ENCODE assay signal across 8 cellular contexts in the genomic region with DNA sequence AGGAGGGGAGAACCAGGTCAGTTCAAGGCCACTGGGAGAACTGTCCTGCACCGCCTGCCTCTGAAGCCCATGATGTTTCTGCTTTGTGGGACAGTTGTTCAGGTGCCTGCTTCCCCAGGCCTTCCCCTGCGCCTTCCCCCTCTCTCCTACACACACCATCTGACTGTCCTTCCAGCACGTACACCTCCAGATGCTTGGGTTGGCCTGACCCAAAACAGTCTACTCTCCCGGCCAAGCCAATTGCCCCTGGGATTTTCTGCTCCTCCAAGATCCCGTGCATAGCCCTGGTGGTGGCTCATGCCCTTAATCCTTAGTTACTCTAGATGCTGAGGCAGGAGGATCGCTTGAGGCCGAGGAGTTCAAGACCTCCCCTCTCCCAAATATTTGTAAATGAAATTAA. TPM values are rescaled to one million over a fixed set of nuclear protein-coding genes. Genes with fewer than 3 reads are reported as not detected.
DNase-seq lines count a peak whose midpoint lies in the region; ATAC-seq and TF ChIP-seq lines count a peak whose summit lies in the region.

No MANE protein-coding gene starts in this region.

- H3K36me3 Mint-ChIP-seq in Calu3 (ENCODE audit: insufficient read depth, unreplicated experiment): peaks cover 54% of the 10 kb centered on the region

- H2AFZ ChIP-seq in PC-3 (ENCODE audit: low read length) (peak overlapping the region; percentile 93), trophoblast cell (ENCODE audit: insufficient read depth, low read length, poor library complexity) (peak overlapping the region; percentile 17)

- BruUV-seq in Calu3 (replicated peaks; lab: Mats Ljungman, UMichigan) (no TSS peak), PC-3 (replicated peaks; lab: Mats Ljungman, UMichigan) (TSS peak; percentile 72)

- peak overlapping the region; percentile 6 for H3K4ac ChIP-seq in trophoblast cell (ENCODE audit: low read depth, low read length)

- no peak overlapping the region for H2BK5ac ChIP-seq in trophoblast cell (ENCODE audit: low read depth, low read length, poor library complexity)

- POLR2A ChIA-PET in PC-3 (lab: Charles Lee; ENCODE audit: unreplicated experiment): interaction anchor here (1.1 kb wide), 1 partner anchor 82 kb away, joined by 6 read pairs; no protein-coding TSS in a partner anchor

- H3K14ac ChIP-seq in trophoblast cell (ENCODE audit: low read length): no peak overlapping the region

- H3K27ac ChIP-seq in PC-3 (ENCODE audit: low read length) (peak overlapping the region; percentile 38), trophoblast cell (ENCODE audit: low read depth, low read length) (no peak overlapping the region)

- peak overlapping the region; percentile 8 for H4K91ac ChIP-seq in trophoblast cell (ENCODE audit: low read depth, low read length)

- H3K4me1 ChIP-seq in PC-3 (ENCODE audit: insufficient read depth, low read length) (peaks cover 21% of the 10 kb centered on the region), trophoblast cell (ENCODE audit: control insufficient read depth in 1 of 2, insufficient read depth in 2 of 2, low read length in 2 of 2) (peaks cover 4 to 9% of the 10 kb centered on the region in 2 experiments)

- peaks cover 1% of the 10 kb centered on the region for H3K79me1 ChIP-seq in trophoblast cell (ENCODE audit: low read length)

- H4K8ac ChIP-seq in trophoblast cell (ENCODE audit: low read depth, low read length): peak overlapping the region; percentile 90

- peak overlapping the region; percentile 30 for H2AK5ac ChIP-seq in trophoblast cell (ENCODE audit: low read length)

- peak overlapping the region; percentile 18 for H2BK12ac ChIP-seq in trophoblast cell (ENCODE audit: low read length)

- H3K79me2 ChIP-seq in PC-3 (ENCODE audit: low read length) (peaks cover 27% of the 10 kb centered on the region), trophoblast cell (ENCODE audit: control insufficient read depth, insufficient read depth, low read length, poor library complexity) (peaks cover 4% of the 10 kb centered on the region)

- ATAC-seq in PC-3 (no peak), GM19035 (IDR thresholded peaks at IDR 0.05; ENCODE audit: unreplicated experiment) (no peak)

- H3K9me2 ChIP-seq in PC-3 (replicated peaks; ENCODE audit: low read length): no peaks in the 10 kb centered on the region

- H3K9me3 ChIP-seq in PC-3 (ENCODE audit: low read length) (no peaks in the 10 kb centered on the region), trophoblast cell (ENCODE audit: insufficient read depth, low read depth, low read length) (no peaks in the 10 kb centered on the region)

- peak overlapping the region; percentile 65 for H3K4me3 Mint-ChIP-seq in Calu3 (ENCODE audit: low read depth, unreplicated experiment)

- H3K27me3 ChIP-seq in PC-3 (ENCODE audit: low read length): no peaks in the 10 kb centered on the region
- H3K27me3 ChIP-seq in trophoblast cell (ENCODE audit: insufficient read depth, low read length): no peaks in the 10 kb centered on the region

- H3K18ac ChIP-seq in trophoblast cell (ENCODE audit: low read length): no peak overlapping the region

- H3K4me3 ChIP-seq in PC-3 (ENCODE audit: low read length): peak overlapping the region; percentile 76
- peak overlapping the region; percentile 91 for H3K4me3 ChIP-seq in epithelial cell of proximal tubule (ENCODE audit: low read depth, low read length)
- no peak overlapping the region for H3K4me3 ChIP-seq in trophoblast cell (ENCODE audit: low read depth, low read length)

- H3K4me1 Mint-ChIP-seq in Calu3 (ENCODE audit: low read depth, unreplicated experiment): peaks cover 42% of the 10 kb centered on the region

- no CpG with 5 or more reads among the region's 7 CpGs for WGBS in trophoblast cell (ENCODE audit: extremely low coverage, insufficient coverage, insufficient read length)

- H4K12ac ChIP-seq in trophoblast cell (ENCODE audit: low read depth, low read length): peak overlapping the region; percentile 83

- DNase-seq in Calu3: no peak
- DNase-seq in PC-3: no peak
- DNase-seq in epithelial cell of proximal tubule (ENCODE audit: low read depth): no peak
- no peak for DNase-seq in trophoblast cell
- no peak for DNase-seq in NCI-H1694 (lab: John Stamatoyannopoulos, UW)
- no peak for DNase-seq in NOMO-1 treated with DMSO at 0.1 percent for 48 hours (lab: John Stamatoyannopoulos, UW; ENCODE audit: unreplicated experiment)
- no peak for DNase-seq in hippocampal formation (lab: John Stamatoyannopoulos, UW)

- TF ChIP-seq CTCF in Calu3 (IDR thresholded peaks at IDR 0.05; ENCODE audit: unreplicated experiment) (no peak), PC-3 (conservative IDR thresholded peaks at IDR 0.05; ENCODE audit: low read depth, low read length) (no peak), epithelial cell of proximal tubule (conservative IDR thresholded peaks at IDR 0.05; ENCODE audit: low read depth, low read length) (no peak)

- H3K27ac Mint-ChIP-seq in Calu3 (ENCODE audit: unreplicated experiment): peak overlapping the region; percentile 87

- H3K27me3 Mint-ChIP-seq in Calu3 (ENCODE audit: unreplicated experiment): no peaks in the 10 kb centered on the region

- H3K36me3 ChIP-seq in PC-3 (ENCODE audit: low read depth, low read length) (no peaks in the 10 kb centered on the region), trophoblast cell (ENCODE audit: control insufficient read depth in 1 of 2, insufficient read depth in 2 of 2, low read length in 2 of 2) (peaks cover 19% of the 10 kb centered on the region in 2 experiments)

- H2BK120ac ChIP-seq in trophoblast cell (ENCODE audit: insufficient read depth, low read length, poor library complexity): no peak overlapping the region

- H3K4me2 ChIP-seq in PC-3 (ENCODE audit: low read length) (peak overlapping the region; percentile 91), trophoblast cell (ENCODE audit: low read length) (peak overlapping the region; percentile 99)

- H4K20me1 ChIP-seq in PC-3 (ENCODE audit: low read length): no peaks in the 10 kb centered on the region

- H3K23ac ChIP-seq in trophoblast cell (ENCODE audit: low read length): no peak overlapping the region

- CTCF ChIA-PET in Calu3 (lab: Charles Lee): interaction anchor here (0.6 to 2.1 kb wide), 6 partner anchors 27 to 278 kb away, joined by 3 to 28 read pairs (median 4); a partner anchor contains a TSS
- CTCF ChIA-PET in PC-3 (lab: Charles Lee): interaction anchor here (0.6 to 0.7 kb wide), 5 partner anchors 18 to 423 kb away, joined by 3 to 23 read pairs (median 10); no protein-coding TSS in a partner anchor

- no peaks in the 10 kb centered on the region for H3K9me3 Mint-ChIP-seq in Calu3 (ENCODE audit: low read depth, unreplicated experiment)

- peak overlapping the region; percentile 71 for H3K9ac ChIP-seq in PC-3 (ENCODE audit: low read length)
- no peak overlapping the region for H3K9ac ChIP-seq in trophoblast cell (ENCODE audit: low read length)

- H3F3A ChIP-seq in PC-3 (ENCODE audit: low read length, unreplicated experiment): no peaks in the 10 kb centered on the region

- intact Hi-C loops in Calu3 (cut with micrococcal nuclease; ENCODE audit: unreplicated experiment): loop anchor here (2.0 to 5.0 kb wide), 4 partner anchors 36 to 277 kb away; a partner anchor contains a TSS
- intact Hi-C loops in PC-3 (cut with micrococcal nuclease): no loop called here

RNA-seq across cellular contexts. Expression of a gene that starts 0.7 kb away (rescaled TPM):
- 42.6 and 51.1 TPM in 2 replicates for total RNA-seq in Calu3 (2022)
- total RNA-seq in PC-3 (2014; rRNA removed): 37.7 and 46.7 TPM in 2 replicates
- total RNA-seq in epithelial cell of proximal tubule: 17.1 and 18.4 TPM in 2 replicates
- 7.2 and 7.7 TPM in 2 replicates for polyA plus RNA-seq in trophoblast cell (2013)

RNA-seq across cellular contexts. Expression of a gene that starts 9.3 kb away (rescaled TPM):
- not detected in 2 replicates for total RNA-seq in Calu3 (2022)
- total RNA-seq in PC-3 (2014; rRNA removed): not detected in 2 replicates
- not detected in 2 replicates for total RNA-seq in epithelial cell of proximal tubule
- not detected in 2 replicates for polyA plus RNA-seq in trophoblast cell (2013)

RNA-seq across cellular contexts. Expression of a gene that starts 30.3 kb away (rescaled TPM):
- total RNA-seq in Calu3 (2022) (0.52 and 1.0 TPM in 2 replicates), PC-3 (2014; rRNA removed) (0.29 and 1.9 TPM in 2 replicates), epithelial cell of proximal tubule (0.58 TPM in 1 of 2 replicates, not detected in the other)
- polyA plus RNA-seq in trophoblast cell (2013): 0.08 and 0.18 TPM in 2 replicates

RNA-seq across cellular contexts. Expression of a gene that starts 52.0 kb away (rescaled TPM):
- 148 and 156 TPM in 2 replicates for total RNA-seq in Calu3 (2022)
- 69.3 and 72.7 TPM in 2 replicates for total RNA-seq in PC-3 (2014; rRNA removed)
- total RNA-seq in epithelial cell of proximal tubule: 9.8 and 32.6 TPM in 2 replicates
- 70.4 and 74.8 TPM in 2 replicates for polyA plus RNA-seq in trophoblast cell (2013)

RNA-seq across cellular contexts. Expression of a gene that starts 54.6 kb away (rescaled TPM):
- total RNA-seq in Calu3 (2022) (41.9 and 45.1 TPM in 2 replicates), PC-3 (2014; rRNA removed) (20.5 and 30.1 TPM in 2 replicates), epithelial cell of proximal tubule (2.8 and 3.3 TPM in 2 replicates)
- polyA plus RNA-seq in trophoblast cell (2013): 14.5 and 16.1 TPM in 2 replicates
